8 cellular contexts compared by ENCODE assay signal in the genomic region with DNA sequence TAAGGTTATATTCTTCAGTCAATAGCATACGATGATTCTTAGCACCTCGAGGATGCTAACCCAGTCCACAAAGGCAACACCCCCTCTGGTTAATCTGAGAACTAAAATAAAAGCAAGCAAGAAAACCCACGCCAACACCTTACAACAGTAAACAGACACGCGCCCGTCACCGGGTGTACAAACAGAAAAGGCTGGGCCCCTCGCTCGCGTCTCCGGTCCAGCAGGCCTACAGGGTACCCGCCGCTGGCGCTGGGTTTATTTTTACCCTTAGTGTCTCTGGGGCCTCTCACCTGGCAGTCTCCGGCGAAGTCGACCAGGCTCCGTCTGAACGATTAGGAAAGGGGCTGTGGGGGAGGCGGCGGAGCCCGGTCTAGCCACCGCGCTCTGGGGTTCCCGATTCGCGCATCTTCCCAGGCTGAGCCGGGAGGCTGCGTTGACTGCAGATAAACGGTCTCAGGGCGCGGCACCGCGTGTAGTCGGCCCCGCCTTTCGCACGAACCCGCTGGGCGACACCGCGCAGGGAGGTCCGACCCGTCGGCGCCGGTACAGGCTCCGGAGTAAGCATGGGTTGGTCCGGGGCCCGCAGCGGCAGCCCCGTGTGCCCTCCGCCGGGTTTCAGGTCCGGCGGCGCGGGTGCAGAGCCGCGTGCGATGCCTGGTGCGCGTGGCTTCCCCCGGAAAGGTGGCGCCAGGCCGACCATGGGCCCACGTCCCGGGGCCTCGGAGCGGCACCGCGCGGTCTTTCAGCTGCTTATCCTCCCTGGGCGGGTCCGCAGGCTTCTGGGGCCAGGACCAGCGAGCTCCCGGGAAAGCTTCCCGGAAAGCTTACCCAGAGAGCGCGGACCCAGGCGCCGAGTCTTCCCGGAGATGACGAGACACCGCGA. TPM values are rescaled to one million over a fixed set of nuclear protein-coding genes. Genes with fewer than 3 reads are reported as not detected.
DNase-seq lines count a peak whose midpoint lies in the region; ATAC-seq, FAIRE-seq and TF ChIP-seq lines count a peak whose summit lies in the region.

A gene with protein sequence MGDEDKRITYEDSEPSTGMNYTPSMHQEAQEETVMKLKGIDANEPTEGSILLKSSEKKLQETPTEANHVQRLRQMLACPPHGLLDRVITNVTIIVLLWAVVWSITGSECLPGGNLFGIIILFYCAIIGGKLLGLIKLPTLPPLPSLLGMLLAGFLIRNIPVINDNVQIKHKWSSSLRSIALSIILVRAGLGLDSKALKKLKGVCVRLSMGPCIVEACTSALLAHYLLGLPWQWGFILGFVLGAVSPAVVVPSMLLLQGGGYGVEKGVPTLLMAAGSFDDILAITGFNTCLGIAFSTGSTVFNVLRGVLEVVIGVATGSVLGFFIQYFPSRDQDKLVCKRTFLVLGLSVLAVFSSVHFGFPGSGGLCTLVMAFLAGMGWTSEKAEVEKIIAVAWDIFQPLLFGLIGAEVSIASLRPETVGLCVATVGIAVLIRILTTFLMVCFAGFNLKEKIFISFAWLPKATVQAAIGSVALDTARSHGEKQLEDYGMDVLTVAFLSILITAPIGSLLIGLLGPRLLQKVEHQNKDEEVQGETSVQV (minus strand): TSS at position 868 of the 883 bp plus-strand sequence. CDS start 9,211 bp downstream, outside the sequence.

- DNase-seq in CD1c-positive myeloid dendritic cell (ENCODE audit: extremely low spot score) (peak; percentile 48), GM19239 (ENCODE audit: insufficient read length, low spot score) (peak; percentile 28), Peyer's patch (peak; percentile 71 to 77 (median 74)), fibroblast of mammary gland (ENCODE audit: low read depth) (peak; percentile 68), natural killer cell (peak; percentile 68)
- peak; percentile 26 to 42 for DNase-seq in activated T-helper 1 cell treated with anti-CD3 and anti-CD28 coated beads, Interleukin-2, amount 50 U/mL, for 16 hours (ENCODE audit: low read depth in 1 of 2, low spot score in 1 of 2)
- peak; percentile 39 to 88 (median 62) for DNase-seq in stimulated activated naive CD4-positive, alpha-beta T cell (lab: John Stamatoyannopoulos, UW)

- FAIRE-seq in GM19239 (lab: Jason Lieb, UNC): peak; percentile 69

- peaks cover 0 to 4% (median 4%) of the 10 kb centered on the region in 4 donors for H3K4me1 ChIP-seq in Peyer's patch

- peaks cover 24 to 35% of the 10 kb centered on the region in 2 donors for H3K4me1 Mint-ChIP-seq in natural killer cell

- H3K36me3 ChIP-seq in Peyer's patch: peaks cover 0 to 15% (median 0%) of the 10 kb centered on the region in 3 donors

- H3K27ac Mint-ChIP-seq in natural killer cell: peak within 1 kb of the TSS; percentile 90 to 92

- H3K36me3 Mint-ChIP-seq in natural killer cell: no peaks in the 10 kb centered on the region

- H3K9me3 ChIP-seq in Peyer's patch: no peaks in the 10 kb centered on the region

- no peak for TF ChIP-seq POLR2A in Peyer's patch (IDR thresholded peaks at IDR 0.05)

- no peaks in the 10 kb centered on the region for H3K27me3 ChIP-seq in Peyer's patch

- H3K27ac ChIP-seq in Peyer's patch: peak within 1 kb of the TSS; percentile 65 to 90 (median 86)

- peak; percentile 48 for ATAC-seq in HG03442 (IDR thresholded peaks at IDR 0.05; ENCODE audit: unreplicated experiment)
- ATAC-seq in natural killer cell: peak; percentile 82 to 91 (median 83)

- peak within 1 kb of the TSS; percentile 58 to 81 (median 76) for H3K4me3 ChIP-seq in Peyer's patch
- peak within 1 kb of the TSS; percentile 81 for H3K4me3 ChIP-seq in fibroblast of mammary gland (ENCODE audit: control insufficient read depth, low read depth, low read length)

- TF ChIP-seq CTCF in Peyer's patch (IDR thresholded peaks at IDR 0.05) (peak in 2 of 6 experiments; percentile 4 to 10), fibroblast of mammary gland (conservative IDR thresholded peaks at IDR 0.05; ENCODE audit: control insufficient read depth, insufficient read depth, low read depth, low read length) (peak; percentile 13), natural killer cell (IDR thresholded peaks at IDR 0.05) (no peak)

- peak within 1 kb of the TSS; percentile 88 for H3K4me3 Mint-ChIP-seq in natural killer cell

- no peaks in the 10 kb centered on the region for H3K27me3 Mint-ChIP-seq in natural killer cell (ENCODE audit: low read depth in 2 of 2)

- no peaks in the 10 kb centered on the region for H3K9me3 Mint-ChIP-seq in natural killer cell

- intact Hi-C loops in natural killer cell (cut with micrococcal nuclease): loop anchor here (2.0 to 5.0 kb wide), 2 partner anchors 57 to 249 kb away; a partner anchor contains a TSS

RNA-seq across cellular contexts. Expression of the gene that starts here (rescaled TPM):
- total RNA-seq in Peyer's patch (10 to 100 TPM in 2 of 4 donors, 1 to 10 TPM in 2; 1.1 to 19.0 (median 7.8) TPM), natural killer cell (10 to 100 TPM; 13.5 to 22.4 (median 17.9) TPM)

Comparison
In these comparisons a context has a peak if more than half of its experiments do, and no peak if none do; other contexts are left out.
1. Peak in every context shown above with its lines: DNase-seq, ATAC-seq, H3K4me3 ChIP-seq and H3K27ac ChIP-seq.